In genomic region chr1:30928789-30929134, GRCh38 we compare ENCODE assay signal across 1 cellular context.
TF ChIP-seq lines count a peak whose summit lies in the region.

No MANE protein-coding gene starts in this region.

TF ChIP-seq in HepG2, 621 proteins besides CTCF, POLR2A, EP300 and RAD21 (continued from another document):
- TF ChIP-seq ZBTB43 (CRISPR knock-in tag; conservative IDR thresholded peaks at IDR 0.05), result no peak
- TF ChIP-seq DBP (CRISPR knock-in tag; IDR thresholded peaks at IDR 0.05; ENCODE audit: not compliant biosample characterization), result no peak
- TF ChIP-seq ZNF7 (CRISPR knock-in tag; IDR thresholded peaks at IDR 0.05), result no peak
- no peak for TF ChIP-seq ZSCAN5A (CRISPR knock-in tag; IDR thresholded peaks at IDR 0.05; ENCODE audit: borderline replicate concordance)
- TF ChIP-seq ZNF775 (CRISPR knock-in tag; IDR thresholded peaks at IDR 0.05; ENCODE audit: borderline replicate concordance), result no peak
- TF ChIP-seq ZFAT (CRISPR knock-in tag; conservative IDR thresholded peaks at IDR 0.05), result no peak
- no peak for TF ChIP-seq KDM2A (CRISPR knock-in tag; IDR thresholded peaks at IDR 0.05; ENCODE audit: borderline replicate concordance, low read depth)
- no peak for TF ChIP-seq ZNF333 (CRISPR knock-in tag; IDR thresholded peaks at IDR 0.05; ENCODE audit: borderline replicate concordance)
- TF ChIP-seq FOXK1 (CRISPR knock-in tag; IDR thresholded peaks at IDR 0.05; ENCODE audit: borderline replicate concordance, low read depth), result no peak
- no peak for TF ChIP-seq ZNF747 (CRISPR knock-in tag; IDR thresholded peaks at IDR 0.05; ENCODE audit: borderline replicate concordance)
- TF ChIP-seq MYC (CRISPR knock-in tag; IDR thresholded peaks at IDR 0.05; ENCODE audit: borderline replicate concordance), result no peak
- TF ChIP-seq SALL2 (CRISPR knock-in tag; IDR thresholded peaks at IDR 0.05), result no peak
- no peak for TF ChIP-seq ZNF383 (CRISPR knock-in tag; IDR thresholded peaks at IDR 0.05; ENCODE audit: borderline replicate concordance)
- no peak for TF ChIP-seq ONECUT2 (CRISPR knock-in tag; IDR thresholded peaks at IDR 0.05)
- TF ChIP-seq ZBTB44 (CRISPR knock-in tag; IDR thresholded peaks at IDR 0.05), result no peak
- TF ChIP-seq THRA (CRISPR knock-in tag; IDR thresholded peaks at IDR 0.05; ENCODE audit: borderline replicate concordance), result no peak
- TF ChIP-seq ZBTB40 (IDR thresholded peaks at IDR 0.05), result no peak
- no peak for TF ChIP-seq ZBTB40 (CRISPR knock-in tag; IDR thresholded peaks at IDR 0.05)
- no peak for TF ChIP-seq NKX3-1 (CRISPR knock-in tag; IDR thresholded peaks at IDR 0.05)
- TF ChIP-seq ZNF335 (CRISPR knock-in tag; IDR thresholded peaks at IDR 0.05), result no peak
